In the genomic region with DNA sequence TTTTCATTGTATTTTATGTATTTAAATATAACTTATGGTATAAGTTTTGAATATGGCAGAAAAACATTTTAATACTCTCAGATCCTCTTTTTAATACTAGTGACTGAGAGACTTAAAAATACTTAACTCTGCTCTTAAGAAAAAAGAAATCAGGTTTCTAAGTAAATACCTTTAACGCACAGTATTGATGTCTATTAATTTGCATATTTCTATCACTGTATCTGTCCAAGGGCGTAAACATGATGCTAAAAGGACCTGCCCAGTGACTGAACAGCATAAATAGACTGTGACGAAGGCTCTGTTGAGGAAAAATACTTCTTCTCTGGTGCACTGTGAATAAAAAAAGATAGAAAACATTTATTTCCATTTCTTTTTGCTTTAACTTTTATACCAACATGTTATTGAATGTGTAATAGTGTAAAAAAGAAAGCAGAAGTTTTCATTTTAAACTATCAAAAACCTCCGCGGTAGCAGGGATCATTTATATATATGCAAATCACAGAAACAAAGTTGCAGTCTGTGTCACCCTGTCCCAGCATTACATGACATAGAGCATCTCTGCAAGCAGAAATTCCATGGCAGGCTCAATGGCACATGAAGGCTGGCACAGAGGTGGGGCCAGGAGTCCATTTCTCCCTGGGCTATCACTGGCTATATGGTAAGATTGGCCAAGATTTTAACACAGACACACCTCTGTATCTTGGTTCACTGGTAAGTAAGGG, we compare ENCODE assay signal across 21 cellular contexts.
"Had no signal": no experiment of that assay in that cellular context is flagged by ENCODE, and none has a peak within 500 bp of the region (broad histone marks: within the 10 kb centered on the region; RNA-seq: fewer than 3 reads in every experiment).

No MANE protein-coding gene starts in this region.

- ATAC-seq: activated CD8-positive, alpha-beta T cell treated with anti-CD3 and anti-CD28 coated beads, Interleukin-2, amount 10 ng/mL, durations not matched to agents 7 days and 5 days; esophagus mucosa; mucosa of descending colon; naive thymus-derived CD8-positive, alpha-beta T cell had no signal

- H3K4me3 Mint-ChIP-seq: activated CD4-positive, alpha-beta T cell treated with anti-CD3 and anti-CD28 coated beads, Interleukin-2, amount 10 ng/mL, durations not matched to agents 24 days and 14 days; activated CD8-positive, alpha-beta T cell treated with anti-CD3 and anti-CD28 coated beads, Interleukin-2, amount 10 ng/mL, durations not matched to agents 7 days and 5 days; activated naive CD8-positive, alpha-beta T cell; naive thymus-derived CD8-positive, alpha-beta T cell; stimulated activated naive CD8-positive, alpha-beta T cell treated with anti-CD3 and anti-CD28 coated beads, Interleukin-15, Interleukin-2, amounts not matched to agents 100 ng/mL and 50 ng/mL, for 24 hours had no signal

- H3K27ac ChIP-seq: left ventricle myocardium inferior, neutrophil, skin epidermis, suprapubic skin had no signal

- H3K9me3 Mint-ChIP-seq: activated CD4-positive, alpha-beta T cell treated with anti-CD3 and anti-CD28 coated beads, Interleukin-2, amount 10 ng/mL, durations not matched to agents 24 days and 14 days; naive thymus-derived CD8-positive, alpha-beta T cell; stimulated activated naive CD8-positive, alpha-beta T cell treated with anti-CD3 and anti-CD28 coated beads, Interleukin-15, Interleukin-2, amounts not matched to agents 100 ng/mL and 50 ng/mL, for 24 hours had no signal

- H3K4me3 ChIP-seq: left ventricle myocardium inferior, mucosa of descending colon, skin epidermis, suprapubic skin had no signal

- H3K4me1 ChIP-seq: left ventricle myocardium inferior, suprapubic skin had no signal

- H3K4me1 Mint-ChIP-seq: naive thymus-derived CD8-positive, alpha-beta T cell had no signal

- H3K27me3 Mint-ChIP-seq: activated CD4-positive, alpha-beta T cell treated with anti-CD3 and anti-CD28 coated beads, Interleukin-2, amount 10 ng/mL, durations not matched to agents 24 days and 14 days; activated naive CD8-positive, alpha-beta T cell; naive thymus-derived CD8-positive, alpha-beta T cell; stimulated activated naive CD8-positive, alpha-beta T cell treated with anti-CD3 and anti-CD28 coated beads, Interleukin-15, Interleukin-2, amounts not matched to agents 100 ng/mL and 50 ng/mL, for 24 hours had no signal

- H3K27me3 ChIP-seq: neutrophil, suprapubic skin had no signal

- DNase-seq: activated CD4-positive, alpha-beta T cell treated with anti-CD3 and anti-CD28 coated beads, Interleukin-2, amount 10 ng/mL, durations not matched to agents 24 days and 14 days; activated CD4-positive, CD25-positive, alpha-beta regulatory T cell; activated CD8-positive, alpha-beta memory T cell treated with anti-CD3 and anti-CD28 coated beads, Interleukin-2, amount 50 U/mL, for 4 hours; activated CD8-positive, alpha-beta T cell treated with anti-CD3 and anti-CD28 coated beads, Interleukin-2, amount 10 ng/mL, durations not matched to agents 7 days and 5 days; activated gamma-delta T cell treated with Interleukin-2 at 50 U/mL for 16 hours; amniotic stem cell; hippocampal formation; kidney; left ventricle myocardium inferior; mucosa of descending colon; naive thymus-derived CD8-positive, alpha-beta T cell; retina; stimulated activated CD4-positive, alpha-beta T cell treated with anti-CD3 and anti-CD28 coated beads, Interleukin-4, amount 100 ng/mL, for 4 hours; stimulated activated CD8-positive, alpha-beta memory T cell treated with anti-CD3 and anti-CD28 coated beads, Interleukin-4, amount 100 ng/mL, for 48 hours; trophoblast cell had no signal

- H3K27ac Mint-ChIP-seq: activated CD4-positive, alpha-beta T cell treated with anti-CD3 and anti-CD28 coated beads, Interleukin-2, amount 10 ng/mL, durations not matched to agents 24 days and 14 days; activated CD8-positive, alpha-beta T cell treated with anti-CD3 and anti-CD28 coated beads, Interleukin-2, amount 10 ng/mL, durations not matched to agents 7 days and 5 days; activated naive CD8-positive, alpha-beta T cell; stimulated activated naive CD8-positive, alpha-beta T cell treated with anti-CD3 and anti-CD28 coated beads, Interleukin-15, Interleukin-2, amounts not matched to agents 100 ng/mL and 50 ng/mL, for 24 hours had no signal
